In the genomic region with DNA sequence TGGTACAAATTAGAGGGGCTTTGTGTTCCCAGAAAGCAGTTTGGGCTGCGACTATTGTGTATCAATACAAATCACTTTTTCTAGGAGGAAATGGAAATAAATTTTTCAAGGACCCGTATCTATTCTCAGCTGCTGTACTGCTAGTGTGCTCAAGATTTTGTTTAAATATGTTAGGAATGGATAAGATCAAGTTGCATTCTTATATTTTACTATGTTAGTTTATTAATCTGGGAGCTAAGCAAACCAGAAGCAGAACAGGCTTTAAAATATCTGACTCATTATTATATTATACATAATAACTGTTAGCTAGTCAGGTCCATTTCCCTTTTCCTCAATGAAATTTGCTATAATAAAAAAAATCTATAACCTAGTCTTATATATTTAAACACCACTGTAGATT, we compare ENCODE assay signal across 23 cellular contexts. TPM values are rescaled to one million over a fixed set of nuclear protein-coding genes. Genes with fewer than 3 reads are reported as not detected.
DNase-seq lines count a peak whose midpoint lies in the region; ATAC-seq and TF ChIP-seq lines count a peak whose summit lies in the region.
"Had no signal": no experiment of that assay in that cellular context is flagged by ENCODE, and none has a peak within 500 bp of the region (broad histone marks: within the 10 kb centered on the region; RNA-seq: fewer than 3 reads in every experiment).

No MANE protein-coding gene starts in this region.

- peak; percentile 5 for DNase-seq in EH (ENCODE audit: low read depth)
- DNase-seq in IMR-90: peak; percentile 34
- DNase-seq in lower lobe of right lung: no peak
- DNase-seq in thyroid gland: no peak
- no peak for DNase-seq in stimulated activated CD4-positive, alpha-beta T cell treated with anti-CD3 and anti-CD28 coated beads, Interleukin-4, amount 100 ng/mL, for 1 hour
- DNase-seq in NCI-H146 (lab: John Stamatoyannopoulos, UW): no peak
- DNase-seq in coronary artery (ENCODE audit: low spot score): no peak
- DNase-seq: AML-193; CD4-positive, alpha-beta memory T cell; COR-L47; HCEC 1CT; KBM-7; MV-4-11; NCI-H1105; NCI-H1436 treated with DMSO at 0.1 percent for 48 hours; NCI-H1930; NCI-H226; NCI-H524 treated with DMSO at 0.1 percent for 48 hours; NCI-H774; Right ventricle myocardium superior had no signal

- TF ChIP-seq RAD21 in IMR-90 (IDR thresholded peaks at IDR 0.05; ENCODE audit: low read length): no peak

- in situ Hi-C loops in IMR-90 (cut with MboI; ENCODE audit: low sequenced_read_pairs): loop anchor here (25.0 kb wide), 1 partner anchor 520 kb away; no protein-coding TSS in a partner anchor

- no peak overlapping the region for H4K8ac ChIP-seq in IMR-90 (ENCODE audit: low read depth in 2 of 2, low read length in 2 of 2)

- H2AK5ac ChIP-seq in IMR-90 (ENCODE audit: low read depth, low read length): no peak overlapping the region

- H2BK20ac ChIP-seq in IMR-90 (ENCODE audit: low read depth, low read length): peak overlapping the region; percentile 53; the same call in 1 of the 2 replicates

- H2AFZ ChIP-seq in IMR-90 (replicated peaks; ENCODE audit: low read length, poor library complexity): no peak overlapping the region

- no peak overlapping the region for H3K9ac ChIP-seq in IMR-90 (ENCODE audit: low read depth, low read length)
- H3K9ac ChIP-seq: BLaER1 treated with 17β-estradiol and CSF1 and Interleukin-3, amounts not matched to agents 10 nM and 100 nM had no signal

- H3K18ac ChIP-seq in IMR-90 (ENCODE audit: low read depth, low read length): peak overlapping the region; percentile 80; the same call in 1 of the 2 replicates

- no peak overlapping the region for H3K4ac ChIP-seq in IMR-90 (ENCODE audit: low read depth, low read length)

- H3K23ac ChIP-seq in IMR-90 (ENCODE audit: low read depth, low read length): no peak overlapping the region

- H4K5ac ChIP-seq in IMR-90 (ENCODE audit: low read depth, low read length): peak overlapping the region; percentile 68; the same call in 1 of the 2 replicates

- no peak overlapping the region for H3K56ac ChIP-seq in IMR-90 (ENCODE audit: extremely low read depth, insufficient read depth, low read length)

- H4K20me1 ChIP-seq in IMR-90 (ENCODE audit: insufficient read depth, low read length): no peaks in the 10 kb centered on the region
- H4K20me1 ChIP-seq: BLaER1 treated with 17β-estradiol and CSF1 and Interleukin-3, amounts not matched to agents 10 nM and 100 nM had no signal

- H2BK5ac ChIP-seq in IMR-90 (ENCODE audit: low read depth, low read length, poor library complexity, severe bottlenecking): peak overlapping the region; percentile 3

- H2BK15ac ChIP-seq in IMR-90 (ENCODE audit: low read depth, low read length): no peak overlapping the region

- H3K4me1 ChIP-seq in IMR-90 (ENCODE audit: control insufficient read depth, insufficient read depth, low read length): peaks cover 12% of the 10 kb centered on the region
- H3K4me1 ChIP-seq in lower lobe of right lung: peaks cover 6% of the 10 kb centered on the region
- H3K4me1 ChIP-seq in thyroid gland: peaks cover 44 to 47% of the 10 kb centered on the region in 2 donors
- H3K4me1 ChIP-seq: BLaER1 treated with 17β-estradiol and CSF1 and Interleukin-3, amounts not matched to agents 10 nM and 100 nM had no signal

- no peaks in the 10 kb centered on the region; the same call in 1 of the 2 replicates for H3K9me1 ChIP-seq in IMR-90 (ENCODE audit: insufficient read depth, low read length)

- intact Hi-C loops in IMR-90 (cut with micrococcal nuclease): no loop called here
- intact Hi-C loops in lower lobe of right lung (cut with DNase I): no loop called here
- intact Hi-C loops in thyroid gland (cut with DNase I): no loop called here

- WGBS in IMR-90 (ENCODE audit: extremely low coverage in 2 of 2, insufficient read length in 1 of 2), 2 experiments: no CpG with 5 or more reads among the region's 2 CpGs
- 59 to 65% methylated on average over 2 of the region's 2 CpGs for WGBS in thyroid gland, 2 donors

- H2AK9ac ChIP-seq in IMR-90 (replicated peaks; ENCODE audit: low read depth, low read length, poor library complexity): no peak overlapping the region

- dilution Hi-C loops in IMR-90 (cut with HindIII; ENCODE audit: low sequenced_read_pairs, unreplicated experiment): no loop called here

- CTCF ChIA-PET in IMR-90 (lab: Yijun Ruan, JAX): no interaction called here

- H3K27me3 ChIP-seq in IMR-90 (ENCODE audit: control insufficient read depth, insufficient read depth, low read length) (no peaks in the 10 kb centered on the region), lower lobe of right lung (ENCODE audit: low read depth) (no peaks in the 10 kb centered on the region), thyroid gland (no peaks in the 10 kb centered on the region)
- H3K27me3 ChIP-seq: BLaER1 treated with 17β-estradiol and CSF1 and Interleukin-3, amounts not matched to agents 10 nM and 100 nM; SJSA1 had no signal

- H4K91ac ChIP-seq in IMR-90 (ENCODE audit: insufficient read depth, low read depth, low read length): 0 out of 2 replicates have a peak overlapping the region, but pooled peaks have one; percentile 49

- peak overlapping the region; percentile 21; the same call in 1 of the 2 replicates for H2BK120ac ChIP-seq in IMR-90 (ENCODE audit: low read depth, low read length)

- POLR2A ChIA-PET in IMR-90 (lab: Charles Lee; ENCODE audit: unreplicated experiment): no interaction called here

- no peak overlapping the region for H3K14ac ChIP-seq in IMR-90 (replicated peaks; ENCODE audit: low read depth, low read length)

- peak; percentile 52; the same call in 1 of the 2 replicates for ATAC-seq in IMR-90 (ENCODE audit: low read depth)
- peak in 1 of 2 donors; percentile 5 for ATAC-seq in lower lobe of right lung
- ATAC-seq: A549 had no signal

- no peak overlapping the region for H3K4me3 ChIP-seq in IMR-90 (ENCODE audit: insufficient read depth, low read depth, low read length)
- H3K4me3 ChIP-seq in lower lobe of right lung: no peak overlapping the region
- H3K4me3 ChIP-seq in thyroid gland (replicated peaks in 1 of 3): no peak overlapping the region
- H3K4me3 ChIP-seq in coronary artery: no peak overlapping the region
- H3K4me3 ChIP-seq: A549; BLaER1 treated with 17β-estradiol and CSF1 and Interleukin-3, amounts not matched to agents 10 nM and 100 nM; SJSA1 had no signal

- TF ChIP-seq POLR2A in IMR-90 (IDR thresholded peaks at IDR 0.05; ENCODE audit: low read depth, low read length): no peak
- TF ChIP-seq POLR2A in thyroid gland (IDR thresholded peaks at IDR 0.05): no peak

- no TSS peak for BruUV-seq in IMR-90 (replicated peaks; lab: Mats Ljungman, UMichigan)

- TF ChIP-seq CTCF in IMR-90 (conservative IDR thresholded peaks at IDR 0.05; ENCODE audit: low read depth, low read length) (no peak), lower lobe of right lung (IDR thresholded peaks at IDR 0.05) (no peak), thyroid gland (IDR thresholded peaks at IDR 0.05) (no peak), coronary artery (IDR thresholded peaks at IDR 0.05) (no peak)

- H3K4me2 ChIP-seq in IMR-90 (ENCODE audit: low read depth, low read length): peak overlapping the region; percentile 63; the same call in 1 of the 2 replicates
- H3K4me2 ChIP-seq: A549; BLaER1 treated with 17β-estradiol and CSF1 and Interleukin-3, amounts not matched to agents 10 nM and 100 nM had no signal

- H3K36me3 ChIP-seq in IMR-90 (ENCODE audit: control insufficient read depth, insufficient read depth, low read length): no peaks in the 10 kb centered on the region
- H3K36me3 ChIP-seq in lower lobe of right lung: no peaks in the 10 kb centered on the region
- no peaks in the 10 kb centered on the region for H3K36me3 ChIP-seq in thyroid gland
- H3K36me3 ChIP-seq: BLaER1 treated with 17β-estradiol and CSF1 and Interleukin-3, amounts not matched to agents 10 nM and 100 nM; SJSA1 had no signal

- H3K27ac ChIP-seq in IMR-90 (ENCODE audit: insufficient read depth, low read length): no peak overlapping the region
- H3K27ac ChIP-seq in lower lobe of right lung: peak overlapping the region; percentile 58
- H3K27ac ChIP-seq in thyroid gland: peak overlapping the region; percentile 63 to 78 (median 77)
- no peak overlapping the region for H3K27ac ChIP-seq in coronary artery
- H3K27ac ChIP-seq: A549; BLaER1 treated with 17β-estradiol and CSF1 and Interleukin-3, amounts not matched to agents 10 nM and 100 nM; SJSA1 had no signal

- H3K79me1 ChIP-seq in IMR-90 (ENCODE audit: low read depth in 1 of 2, low read length in 2 of 2): no peaks in the 10 kb centered on the region

- H3K9me3 ChIP-seq in IMR-90 (ENCODE audit: control insufficient read depth, insufficient read depth, low read length) (no peaks in the 10 kb centered on the region), lower lobe of right lung (no peaks in the 10 kb centered on the region), thyroid gland (no peaks in the 10 kb centered on the region)
- H3K9me3 ChIP-seq: A549; BLaER1 treated with 17β-estradiol and CSF1 and Interleukin-3, amounts not matched to agents 10 nM and 100 nM; SJSA1 had no signal

TF ChIP-seq in IMR-90, 13 proteins besides CTCF, POLR2A, EP300 and RAD21:
- no peak for TF ChIP-seq CEBPB (IDR thresholded peaks at IDR 0.05; ENCODE audit: low read depth, low read length)

RNA-seq across cellular contexts. Expression of a gene that starts 11.1 kb away (rescaled TPM):
- total RNA-seq in IMR-90 (2012; rRNA removed) (4.1 and 7.8 TPM in 2 replicates), lower lobe of right lung (63.9 TPM), thyroid gland (100 to 1,000 TPM in 1 of 4 donors, 10 to 100 TPM in 3; 64.1 to 115 (median 68.9) TPM)
- 6.2 and 8.9 TPM in 2 replicates for polyA plus RNA-seq in IMR-90 (2012; rRNA removed)
- polyA plus RNA-seq in IMR-90 (2012; cell fraction: cytosol; rRNA removed): 2.3 and 3.1 TPM in 2 replicates
- polyA plus RNA-seq in IMR-90 (2012; cell fraction: nucleus; rRNA removed; ENCODE audit: low replicate concordance): 6.2 and 20.3 TPM in 2 replicates

Comparison
In these comparisons a context has a peak if more than half of its experiments do, and no peak if none do; other contexts are left out.
1. DNase-seq: peak in EH (single experiment) and IMR-90 (single experiment); none in lower lobe of right lung (single experiment), thyroid gland (0 of 2), stimulated activated CD4-positive, alpha-beta T cell treated with anti-CD3 and anti-CD28 coated beads, Interleukin-4, amount 100 ng/mL, for 1 hour (single experiment), NCI-H146 (single experiment) and coronary artery (single experiment).
2. H3K27ac ChIP-seq: peak in lower lobe of right lung (single experiment) and thyroid gland (3 of 3); none in IMR-90 (single experiment) and coronary artery (0 of 2).